19 cellular contexts compared by ENCODE assay signal in the genomic region with DNA sequence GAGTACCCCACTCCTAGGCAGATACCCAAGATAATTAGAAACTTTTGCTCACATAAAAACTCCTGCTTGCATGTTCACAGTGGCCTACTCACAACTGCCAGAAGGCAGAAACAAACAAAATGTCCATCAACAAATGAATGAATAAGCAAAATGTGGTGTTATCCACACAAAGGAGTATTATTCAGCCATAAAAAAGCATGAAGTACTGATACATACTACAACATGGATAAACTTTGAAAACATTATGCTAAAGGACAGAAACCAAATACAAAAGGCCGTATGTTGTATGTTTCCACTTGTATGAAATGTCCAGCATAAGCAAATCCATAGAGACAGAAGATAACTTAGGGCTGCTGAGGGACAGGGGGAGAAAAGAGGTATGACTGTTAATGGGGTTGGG. TPM values are rescaled to one million over a fixed set of nuclear protein-coding genes. Genes with fewer than 3 reads are reported as not detected.
A peak's percentile ranks its signal among the peaks of the same experiment; 100 is the strongest.
DNase-seq lines count a peak whose midpoint lies in the region; ATAC-seq and TF ChIP-seq lines count a peak whose summit lies in the region.
"Had no signal": no experiment of that assay in that cellular context is flagged by ENCODE, and none has a peak within 500 bp of the region (broad histone marks: within the 10 kb centered on the region; RNA-seq: fewer than 3 reads in every experiment).

No MANE protein-coding gene starts in this region.

- no peak overlapping the region for H2AFZ ChIP-seq in SK-N-SH (ENCODE audit: low read depth)

- H3K9ac ChIP-seq in SK-N-SH: no peak overlapping the region

- DNase-seq in SK-N-SH (no peak), NCI-H2081 (lab: John Stamatoyannopoulos, UW) (no peak), foreskin fibroblast (no peak)
- no peak for DNase-seq in CD8-positive, alpha-beta memory T cell
- no peak for DNase-seq in activated T-helper 2 cell treated with anti-CD3 and anti-CD28 coated beads, Interferon-gamma antibody, Interleukin-2, Interleukin-4, amounts not matched to agents 10 μg/mL and 5 μg/mL and 100 μg/mL, durations not matched to agents 14 hours and 24 hours and 36 hours (ENCODE audit: low spot score)
- DNase-seq in naive thymus-derived CD4-positive, alpha-beta T cell: no peak
- DNase-seq: C1 segment of cervical spinal cord; left lung; NCI-H2107; NCI-H69; stimulated activated naive B cell treated with anti-CD40 and anti-IgM and Interleukin-4, amounts not matched to agents 10 μg/mL and 1 μg/mL and 100 μg/mL, for 72 hours; transverse colon had no signal

- no peaks in the 10 kb centered on the region for H3K9me2 ChIP-seq in SK-N-SH

- 91% methylated on average over 1 of the region's 1 CpG for WGBS in SK-N-SH (ENCODE audit: low lambda C conversion rate)

- CTCF ChIA-PET in SK-N-SH (lab: Yijun Ruan, JAX): interaction anchor here (1.2 to 2.3 kb wide), 4 partner anchors 11 to 44 kb away, joined by 3 to 6 read pairs (median 5); a partner anchor contains a TSS
- CTCF ChIA-PET in CD8-positive, alpha-beta memory T cell (lab: Charles Lee): no interaction called here
- CTCF ChIA-PET in naive thymus-derived CD4-positive, alpha-beta T cell (lab: Charles Lee): no interaction called here

- no peaks in the 10 kb centered on the region for H3K9me3 ChIP-seq in SK-N-SH
- no peaks in the 10 kb centered on the region for H3K9me3 ChIP-seq in CD8-positive, alpha-beta memory T cell (ENCODE audit: low read length)
- H3K9me3 ChIP-seq in naive thymus-derived CD4-positive, alpha-beta T cell (ENCODE audit: control insufficient read depth in 2 of 3, low read length in 3 of 3): no peaks in the 10 kb centered on the region
- H3K9me3 ChIP-seq: left lung, transverse colon had no signal

- no peak for TF ChIP-seq CTCF in SK-N-SH (IDR thresholded peaks at IDR 0.05)
- TF ChIP-seq CTCF in foreskin fibroblast (IDR thresholded peaks at IDR 0.05; ENCODE audit: low read depth, low read length): no peak

- H3K4me3 Mint-ChIP-seq in CD8-positive, alpha-beta memory T cell: peak overlapping the region; percentile 4 to 98 (median 85)
- H3K4me3 Mint-ChIP-seq in activated T-helper 2 cell treated with anti-CD3 and anti-CD28 coated beads, Interferon-gamma antibody, Interleukin-2, Interleukin-4, amounts not matched to agents 10 μg/mL and 5 μg/mL and 100 μg/mL, durations not matched to agents 14 hours and 24 hours and 36 hours (ENCODE audit: low read depth): peak overlapping the region; percentile 54
- peak overlapping the region; percentile 4 to 98 (median 80) for H3K4me3 Mint-ChIP-seq in naive thymus-derived CD4-positive, alpha-beta T cell

- peaks cover 14% of the 10 kb centered on the region for H4K20me1 ChIP-seq in SK-N-SH (ENCODE audit: insufficient read depth)

- TF ChIP-seq RAD21 in SK-N-SH (IDR thresholded peaks at IDR 0.05; ENCODE audit: low read length): no peak

- no peaks in the 10 kb centered on the region for H3F3A ChIP-seq in SK-N-SH (replicated peaks; ENCODE audit: insufficient read depth)

- H3K4me3 ChIP-seq in SK-N-SH (ENCODE audit: low read depth in 2 of 2, low read length in 1 of 2) (no peak overlapping the region), foreskin fibroblast (ENCODE audit: low read depth in 1 of 2, low read length in 2 of 2) (no peak overlapping the region)
- H3K4me3 ChIP-seq in CD8-positive, alpha-beta memory T cell (ENCODE audit: low read length): no peak overlapping the region
- no peak overlapping the region for H3K4me3 ChIP-seq in naive thymus-derived CD4-positive, alpha-beta T cell (ENCODE audit: low read length)

- no peaks in the 10 kb centered on the region for H3K36me3 ChIP-seq in SK-N-SH (replicated peaks in 1 of 2; ENCODE audit: control insufficient read depth in 1 of 2, insufficient read depth in 2 of 2, low read length in 1 of 2)
- no peaks in the 10 kb centered on the region for H3K36me3 ChIP-seq in CD8-positive, alpha-beta memory T cell (ENCODE audit: insufficient read depth, low read length)
- peaks cover 0 to 5% (median 0%) of the 10 kb centered on the region in 3 experiments for H3K36me3 ChIP-seq in naive thymus-derived CD4-positive, alpha-beta T cell (ENCODE audit: control insufficient read depth in 2 of 3, insufficient read depth in 3 of 3, low read length in 3 of 3)
- H3K36me3 ChIP-seq: left lung, transverse colon, WERI-Rb-1 had no signal

- peak overlapping the region in 3 of 8 donors; percentile 14 to 75 (median 38) for H3K27ac Mint-ChIP-seq in CD8-positive, alpha-beta memory T cell
- H3K27ac Mint-ChIP-seq in activated T-helper 2 cell treated with anti-CD3 and anti-CD28 coated beads, Interferon-gamma antibody, Interleukin-2, Interleukin-4, amounts not matched to agents 10 μg/mL and 5 μg/mL and 100 μg/mL, durations not matched to agents 14 hours and 24 hours and 36 hours: no peak overlapping the region
- H3K27ac Mint-ChIP-seq in naive thymus-derived CD4-positive, alpha-beta T cell: peak overlapping the region in 4 of 9 donors; percentile 3 to 92 (median 28)
- H3K27ac Mint-ChIP-seq: stimulated activated naive B cell treated with anti-CD40 and anti-IgM and Interleukin-4, amounts not matched to agents 10 μg/mL and 1 μg/mL and 100 μg/mL, for 72 hours had no signal

- TF ChIP-seq EP300 in SK-N-SH (IDR thresholded peaks at IDR 0.05; ENCODE audit: borderline replicate concordance in 1 of 2, low read depth in 1 of 2, low read length in 1 of 2): no peak

- POLR2A ChIA-PET in SK-N-SH (lab: Yijun Ruan, JAX): no interaction called here
- POLR2A ChIA-PET in CD8-positive, alpha-beta memory T cell (lab: Charles Lee): interaction anchor here (2.8 kb wide), 1 partner anchor 27 kb away, joined by 24 read pairs; a partner anchor contains a TSS
- POLR2A ChIA-PET in naive thymus-derived CD4-positive, alpha-beta T cell (lab: Charles Lee): no interaction called here

- H3K27me3 Mint-ChIP-seq in CD8-positive, alpha-beta memory T cell: peaks cover 0 to 4% of the 10 kb centered on the region in 2 donors
- peaks cover 5% of the 10 kb centered on the region for H3K27me3 Mint-ChIP-seq in activated T-helper 2 cell treated with anti-CD3 and anti-CD28 coated beads, Interferon-gamma antibody, Interleukin-2, Interleukin-4, amounts not matched to agents 10 μg/mL and 5 μg/mL and 100 μg/mL, durations not matched to agents 14 hours and 24 hours and 36 hours (ENCODE audit: low read depth)
- peaks cover 0 to 15% (median 0%) of the 10 kb centered on the region in 5 donors for H3K27me3 Mint-ChIP-seq in naive thymus-derived CD4-positive, alpha-beta T cell
- H3K27me3 Mint-ChIP-seq: stimulated activated naive B cell treated with anti-CD40 and anti-IgM and Interleukin-4, amounts not matched to agents 10 μg/mL and 1 μg/mL and 100 μg/mL, for 72 hours had no signal

- H3K27ac ChIP-seq in SK-N-SH (ENCODE audit: low read depth in 2 of 2, low read length in 1 of 2): no peak overlapping the region
- H3K27ac ChIP-seq in CD8-positive, alpha-beta memory T cell (ENCODE audit: low read depth, low read length): no peak overlapping the region
- H3K27ac ChIP-seq in naive thymus-derived CD4-positive, alpha-beta T cell (ENCODE audit: low read depth, low read length): no peak overlapping the region
- H3K27ac ChIP-seq: 22Rv1, left lung, transverse colon, WERI-Rb-1 had no signal

- intact Hi-C loops in activated T-helper 2 cell treated with anti-CD3 and anti-CD28 coated beads, Interferon-gamma antibody, Interleukin-2, Interleukin-4, amounts not matched to agents 10 μg/mL and 5 μg/mL and 100 μg/mL, durations not matched to agents 14 hours and 24 hours and 36 hours (cut with micrococcal nuclease): no loop called here
- intact Hi-C loops in naive thymus-derived CD4-positive, alpha-beta T cell (cut with micrococcal nuclease): no loop called here

- peak overlapping the region; percentile 96; the same call in 1 of the 2 replicates for H3K4me2 ChIP-seq in SK-N-SH

- H3K79me2 ChIP-seq in SK-N-SH (ENCODE audit: insufficient read depth): peaks cover 55% of the 10 kb centered on the region

- H3K9me3 Mint-ChIP-seq in CD8-positive, alpha-beta memory T cell: no peaks in the 10 kb centered on the region
- H3K9me3 Mint-ChIP-seq in activated T-helper 2 cell treated with anti-CD3 and anti-CD28 coated beads, Interferon-gamma antibody, Interleukin-2, Interleukin-4, amounts not matched to agents 10 μg/mL and 5 μg/mL and 100 μg/mL, durations not matched to agents 14 hours and 24 hours and 36 hours: no peaks in the 10 kb centered on the region
- no peaks in the 10 kb centered on the region for H3K9me3 Mint-ChIP-seq in naive thymus-derived CD4-positive, alpha-beta T cell
- H3K9me3 Mint-ChIP-seq: stimulated activated naive B cell treated with anti-CD40 and anti-IgM and Interleukin-4, amounts not matched to agents 10 μg/mL and 1 μg/mL and 100 μg/mL, for 72 hours had no signal

- peaks cover 0 to 5% of the 10 kb centered on the region in 2 experiments; a peak in 1 of 4 replicates for H3K4me1 ChIP-seq in SK-N-SH (ENCODE audit: control insufficient read depth in 1 of 2, insufficient read depth in 2 of 2, low read depth in 1 of 2, low read length in 1 of 2)
- peaks cover 20% of the 10 kb centered on the region for H3K4me1 ChIP-seq in CD8-positive, alpha-beta memory T cell (ENCODE audit: insufficient read depth, low read length)
- peaks cover 4 to 14% of the 10 kb centered on the region in 2 donors for H3K4me1 ChIP-seq in naive thymus-derived CD4-positive, alpha-beta T cell (ENCODE audit: control insufficient read depth in 2 of 2, insufficient read depth in 2 of 2, low read length in 2 of 2)

- no peak for ATAC-seq in SK-N-SH treated with all-trans-retinoic acid at 6 μM for 48 hours
- no peak for ATAC-seq in naive thymus-derived CD4-positive, alpha-beta T cell
- no peak for ATAC-seq in HG03460 (IDR thresholded peaks at IDR 0.05; ENCODE audit: unreplicated experiment)
- ATAC-seq: HepG2; left lung; stimulated activated naive B cell treated with anti-CD40 and anti-IgM and Interleukin-4, amounts not matched to agents 10 μg/mL and 1 μg/mL and 100 μg/mL, for 72 hours had no signal

- peaks cover 0 to 5% (median 0%) of the 10 kb centered on the region in 3 donors for H3K36me3 Mint-ChIP-seq in CD8-positive, alpha-beta memory T cell
- peaks cover 14% of the 10 kb centered on the region for H3K36me3 Mint-ChIP-seq in activated T-helper 2 cell treated with anti-CD3 and anti-CD28 coated beads, Interferon-gamma antibody, Interleukin-2, Interleukin-4, amounts not matched to agents 10 μg/mL and 5 μg/mL and 100 μg/mL, durations not matched to agents 14 hours and 24 hours and 36 hours (ENCODE audit: low read depth)
- peaks cover 0 to 4% (median 0%) of the 10 kb centered on the region in 5 donors for H3K36me3 Mint-ChIP-seq in naive thymus-derived CD4-positive, alpha-beta T cell

- H3K27me3 ChIP-seq in SK-N-SH (ENCODE audit: insufficient read depth): peaks cover 8% of the 10 kb centered on the region; the same call in 1 of the 2 replicates
- peaks cover 5% of the 10 kb centered on the region for H3K27me3 ChIP-seq in CD8-positive, alpha-beta memory T cell (ENCODE audit: insufficient read depth, low read length, poor library complexity, severe bottlenecking)
- no peaks in the 10 kb centered on the region for H3K27me3 ChIP-seq in naive thymus-derived CD4-positive, alpha-beta T cell (ENCODE audit: control insufficient read depth in 2 of 2, insufficient read depth in 2 of 2, low read length in 2 of 2)
- H3K27me3 ChIP-seq: transverse colon had no signal

- H3K4me1 Mint-ChIP-seq in CD8-positive, alpha-beta memory T cell: peaks cover 25 to 42% (median 38%) of the 10 kb centered on the region in 3 donors
- peaks cover 26% of the 10 kb centered on the region for H3K4me1 Mint-ChIP-seq in activated T-helper 2 cell treated with anti-CD3 and anti-CD28 coated beads, Interferon-gamma antibody, Interleukin-2, Interleukin-4, amounts not matched to agents 10 μg/mL and 5 μg/mL and 100 μg/mL, durations not matched to agents 14 hours and 24 hours and 36 hours (ENCODE audit: low read depth)
- H3K4me1 Mint-ChIP-seq in naive thymus-derived CD4-positive, alpha-beta T cell: peaks cover 14 to 50% (median 48%) of the 10 kb centered on the region in 7 donors

RNA-seq across cellular contexts. Expression of a gene that starts 1.9 kb away (rescaled TPM):
- 14.5 and 19.3 TPM in 2 replicates for polyA plus RNA-seq in SK-N-SH (2012; rRNA removed)
- polyA plus RNA-seq in SK-N-SH (2012; cell fraction: cytosol; rRNA removed): 18.4 and 19.0 TPM in 2 replicates
- polyA plus RNA-seq in SK-N-SH (2012; cell fraction: nucleus; rRNA removed): 9.7 and 18.6 TPM in 2 replicates
- total RNA-seq in CD8-positive, alpha-beta memory T cell: 10 to 100 TPM; 13.5 to 15.2 TPM
- 7.0 TPM for polyA plus RNA-seq in CD8-positive, alpha-beta memory T cell
- 16.7 and 19.9 TPM in 2 replicates for total RNA-seq in activated T-helper 2 cell treated with anti-CD3 and anti-CD28 coated beads, Interferon-gamma antibody, Interleukin-2, Interleukin-4, amounts not matched to agents 10 μg/mL and 5 μg/mL and 100 μg/mL, durations not matched to agents 14 hours and 24 hours and 36 hours
- 10 to 100 TPM; 12.6 to 26.6 (median 14.4) TPM for total RNA-seq in naive thymus-derived CD4-positive, alpha-beta T cell
- 10 to 100 TPM; 10.1 to 12.2 TPM for polyA plus RNA-seq in naive thymus-derived CD4-positive, alpha-beta T cell

RNA-seq across cellular contexts. Expression of a gene that starts 2.0 kb away (rescaled TPM):
- 0.26 and 0.35 TPM in 2 replicates for polyA plus RNA-seq in SK-N-SH (2012; rRNA removed)
- polyA plus RNA-seq in SK-N-SH (2012; cell fraction: cytosol; rRNA removed): 0.09 TPM in 2 replicates
- polyA plus RNA-seq in SK-N-SH (2012; cell fraction: nucleus; rRNA removed): 2.1 and 2.2 TPM in 2 replicates
- total RNA-seq in CD8-positive, alpha-beta memory T cell: under 1 TPM in 1 of 2 experiments, not detected in 1; 0.31 TPM
- polyA plus RNA-seq in CD8-positive, alpha-beta memory T cell: 1.5 TPM
- total RNA-seq in activated T-helper 2 cell treated with anti-CD3 and anti-CD28 coated beads, Interferon-gamma antibody, Interleukin-2, Interleukin-4, amounts not matched to agents 10 μg/mL and 5 μg/mL and 100 μg/mL, durations not matched to agents 14 hours and 24 hours and 36 hours: 0.09 TPM in 1 of 2 replicates, not detected in the other
- total RNA-seq in naive thymus-derived CD4-positive, alpha-beta T cell: 1 to 10 TPM in 1 of 5 experiments, under 1 TPM in 1, not detected in 3; 0.66 to 2.2 TPM
- polyA plus RNA-seq in naive thymus-derived CD4-positive, alpha-beta T cell: under 1 TPM; 0.06 to 0.09 TPM
- total RNA-seq: Daoy, fibroblast of villous mesenchyme, transverse colon had no signal
- polyA plus RNA-seq: HepG2 had no signal

RNA-seq across cellular contexts. Expression of a gene that starts 26.3 kb away (rescaled TPM):
- 81.6 and 84.9 TPM in 2 replicates for polyA plus RNA-seq in SK-N-SH (2012; rRNA removed)
- polyA plus RNA-seq in SK-N-SH (2012; cell fraction: cytosol; rRNA removed): 81.9 and 82.5 TPM in 2 replicates
- polyA plus RNA-seq in SK-N-SH (2012; cell fraction: nucleus; rRNA removed): 140 and 164 TPM in 2 replicates
- 10 to 100 TPM; 38.3 to 45.0 TPM for total RNA-seq in CD8-positive, alpha-beta memory T cell
- 64.7 TPM for polyA plus RNA-seq in CD8-positive, alpha-beta memory T cell
- total RNA-seq in activated T-helper 2 cell treated with anti-CD3 and anti-CD28 coated beads, Interferon-gamma antibody, Interleukin-2, Interleukin-4, amounts not matched to agents 10 μg/mL and 5 μg/mL and 100 μg/mL, durations not matched to agents 14 hours and 24 hours and 36 hours: 54.5 and 58.1 TPM in 2 replicates
- total RNA-seq in naive thymus-derived CD4-positive, alpha-beta T cell: 100 to 1,000 TPM in 4 of 5 experiments, 10 to 100 TPM in 1; 65.3 to 157 (median 138) TPM
- polyA plus RNA-seq in naive thymus-derived CD4-positive, alpha-beta T cell: 10 to 100 TPM; 48.6 to 89.4 TPM

RNA-seq across cellular contexts. Expression of a gene that starts 43.8 kb away (rescaled TPM):
- polyA plus RNA-seq in SK-N-SH (2012; rRNA removed): 49.3 and 56.1 TPM in 2 replicates
- 7.4 and 12.2 TPM in 2 replicates for polyA plus RNA-seq in SK-N-SH (2012; cell fraction: cytosol; rRNA removed)
- polyA plus RNA-seq in SK-N-SH (2012; cell fraction: nucleus; rRNA removed): 440 and 505 TPM in 2 replicates
- total RNA-seq in CD8-positive, alpha-beta memory T cell: 10 to 100 TPM; 49.9 to 51.2 TPM
- 6.4 TPM for polyA plus RNA-seq in CD8-positive, alpha-beta memory T cell
- 57.5 and 64.4 TPM in 2 replicates for total RNA-seq in activated T-helper 2 cell treated with anti-CD3 and anti-CD28 coated beads, Interferon-gamma antibody, Interleukin-2, Interleukin-4, amounts not matched to agents 10 μg/mL and 5 μg/mL and 100 μg/mL, durations not matched to agents 14 hours and 24 hours and 36 hours
- 100 to 1,000 TPM in 2 of 5 experiments, 10 to 100 TPM in 3; 62.6 to 127 (median 85.4) TPM for total RNA-seq in naive thymus-derived CD4-positive, alpha-beta T cell
- polyA plus RNA-seq in naive thymus-derived CD4-positive, alpha-beta T cell: 10 to 100 TPM in 1 of 2 donors, 1 to 10 TPM in 1; 8.0 to 15.8 TPM

RNA-seq across cellular contexts. Expression of a gene that starts 47.9 kb away (rescaled TPM):
- polyA plus RNA-seq in SK-N-SH (2012; rRNA removed): not detected in 2 replicates
- not detected in 2 replicates for polyA plus RNA-seq in SK-N-SH (2012; cell fraction: cytosol; rRNA removed)
- polyA plus RNA-seq in SK-N-SH (2012; cell fraction: nucleus; rRNA removed): 0.02 and 0.04 TPM in 2 replicates
- under 1 TPM in 1 of 2 experiments, not detected in 1; 0.40 TPM for total RNA-seq in CD8-positive, alpha-beta memory T cell
- not detected for polyA plus RNA-seq in CD8-positive, alpha-beta memory T cell
- total RNA-seq in activated T-helper 2 cell treated with anti-CD3 and anti-CD28 coated beads, Interferon-gamma antibody, Interleukin-2, Interleukin-4, amounts not matched to agents 10 μg/mL and 5 μg/mL and 100 μg/mL, durations not matched to agents 14 hours and 24 hours and 36 hours: not detected in 2 replicates
- under 1 TPM in 2 of 5 experiments, not detected in 3; 0.11 to 0.16 TPM for total RNA-seq in naive thymus-derived CD4-positive, alpha-beta T cell
- not detected for polyA plus RNA-seq in naive thymus-derived CD4-positive, alpha-beta T cell
- total RNA-seq: Daoy, fibroblast of villous mesenchyme, HepG2 had no signal
- polyA plus RNA-seq: HepG2 had no signal
